ENCODE assay signal across 21 cellular contexts in genomic region chr1:59318271-59318865, GRCh38. TPM values are rescaled to one million over a fixed set of nuclear protein-coding genes. Genes with fewer than 3 reads are reported as not detected.
DNase-seq lines count a peak whose midpoint lies in the region; ATAC-seq and TF ChIP-seq lines count a peak whose summit lies in the region.
"Had no signal": no experiment of that assay in that cellular context is flagged by ENCODE, and none has a peak within 500 bp of the region (broad histone marks: within the 10 kb centered on the region; RNA-seq: fewer than 3 reads in every experiment).

No MANE protein-coding gene starts in this region.

- peaks cover 2% of the 10 kb centered on the region for H3K79me1 ChIP-seq in trophoblast cell (ENCODE audit: low read length)

- no peaks in the 10 kb centered on the region for H3K36me3 Mint-ChIP-seq in CD14-positive monocyte
- H3K36me3 Mint-ChIP-seq in activated CD8-positive, alpha-beta T cell treated with anti-CD3 and anti-CD28 coated beads, Interleukin-2, amount 10 ng/mL, durations not matched to agents 7 days and 5 days (ENCODE audit: low read depth) = peaks cover 3% of the 10 kb centered on the region
- H3K36me3 Mint-ChIP-seq: T-cell had no signal

- no peaks in the 10 kb centered on the region for H3K9me3 Mint-ChIP-seq in CD14-positive monocyte
- no peaks in the 10 kb centered on the region for H3K9me3 Mint-ChIP-seq in activated CD8-positive, alpha-beta T cell treated with anti-CD3 and anti-CD28 coated beads, Interleukin-2, amount 10 ng/mL, durations not matched to agents 7 days and 5 days (ENCODE audit: insufficient read depth)
- H3K9me3 Mint-ChIP-seq: activated CD8-positive, alpha-beta T cell treated with anti-CD3 and anti-CD28 coated beads for 36 hours; CD4-positive, CD25-positive, alpha-beta regulatory T cell; GM23338; T-cell had no signal

- intact Hi-C loops in CD14-positive monocyte (cut with micrococcal nuclease) = no loop called here
- intact Hi-C loops in colonic mucosa (cut with DNase I) = no loop called here

- CTCF ChIA-PET in activated CD8-positive, alpha-beta T cell treated with anti-CD3 and anti-CD28 coated beads, Interleukin-2, amount 10 ng/mL, durations not matched to agents 7 days and 5 days (lab: Charles Lee) = no interaction called here

- H3K4me2 ChIP-seq in trophoblast cell (ENCODE audit: low read length) = no peak overlapping the region
- H3K4me2 ChIP-seq: GM23338 had no signal

- H4K12ac ChIP-seq in trophoblast cell (ENCODE audit: low read depth, low read length) = no peak overlapping the region

- H3K4ac ChIP-seq in trophoblast cell (ENCODE audit: low read depth, low read length) = no peak overlapping the region

- no peak overlapping the region for H2AK5ac ChIP-seq in trophoblast cell (ENCODE audit: low read length)

- ATAC-seq in activated CD8-positive, alpha-beta T cell treated with anti-CD3 and anti-CD28 coated beads, Interleukin-2, amount 10 ng/mL, durations not matched to agents 7 days and 5 days = no peak
- ATAC-seq: activated CD8-positive, alpha-beta T cell treated with anti-CD3 and anti-CD28 coated beads for 36 hours; T-cell had no signal

- peaks cover 0 to 2% (median 0%) of the 10 kb centered on the region in 3 donors for H3K27me3 Mint-ChIP-seq in CD14-positive monocyte (ENCODE audit: low read depth in 3 of 3)
- H3K27me3 Mint-ChIP-seq in activated CD8-positive, alpha-beta T cell treated with anti-CD3 and anti-CD28 coated beads, Interleukin-2, amount 10 ng/mL, durations not matched to agents 7 days and 5 days (ENCODE audit: low read depth) = no peaks in the 10 kb centered on the region
- H3K27me3 Mint-ChIP-seq: activated CD8-positive, alpha-beta T cell treated with anti-CD3 and anti-CD28 coated beads for 36 hours; CD4-positive, CD25-positive, alpha-beta regulatory T cell; T-cell had no signal

- peaks cover 0 to 2% of the 10 kb centered on the region in 2 experiments for H3K4me1 ChIP-seq in trophoblast cell (ENCODE audit: control insufficient read depth in 1 of 2, insufficient read depth in 2 of 2, low read length in 2 of 2)
- no peaks in the 10 kb centered on the region for H3K4me1 ChIP-seq in colonic mucosa

- POLR2A ChIA-PET in activated CD8-positive, alpha-beta T cell treated with anti-CD3 and anti-CD28 coated beads, Interleukin-2, amount 10 ng/mL, durations not matched to agents 7 days and 5 days (lab: Charles Lee) = no interaction called here

- H3K23ac ChIP-seq in trophoblast cell (ENCODE audit: low read length) = no peak overlapping the region

- no peaks in the 10 kb centered on the region for H3K79me2 ChIP-seq in trophoblast cell (ENCODE audit: control insufficient read depth, insufficient read depth, low read length, poor library complexity)

- H3K27ac ChIP-seq in trophoblast cell (ENCODE audit: low read depth, low read length) (no peak overlapping the region), colonic mucosa (no peak overlapping the region)
- H3K27ac ChIP-seq: brain microvascular endothelial cell, thoracic aorta had no signal

- no peak overlapping the region for H3K14ac ChIP-seq in trophoblast cell (ENCODE audit: low read length)

- no peak overlapping the region for H3K4me3 Mint-ChIP-seq in CD14-positive monocyte
- H3K4me3 Mint-ChIP-seq in activated CD8-positive, alpha-beta T cell treated with anti-CD3 and anti-CD28 coated beads, Interleukin-2, amount 10 ng/mL, durations not matched to agents 7 days and 5 days = no peak overlapping the region
- H3K4me3 Mint-ChIP-seq: activated CD8-positive, alpha-beta T cell treated with anti-CD3 and anti-CD28 coated beads for 36 hours; CD4-positive, CD25-positive, alpha-beta regulatory T cell; GM23338; T-cell had no signal

- TF ChIP-seq CTCF in CD14-positive monocyte (IDR thresholded peaks at IDR 0.05) = no peak
- TF ChIP-seq CTCF in fibroblast of the aortic adventitia (IDR thresholded peaks at IDR 0.05; ENCODE audit: insufficient read depth, low read length) = no peak
- TF ChIP-seq CTCF in colonic mucosa (IDR thresholded peaks at IDR 0.05) = no peak

- H2BK5ac ChIP-seq in trophoblast cell (ENCODE audit: low read depth, low read length, poor library complexity) = no peak overlapping the region

- H2AFZ ChIP-seq in trophoblast cell (ENCODE audit: insufficient read depth, low read length, poor library complexity) = no peak overlapping the region
- H2AFZ ChIP-seq: GM23338 had no signal

- DNase-seq in CD14-positive monocyte (ENCODE audit: low spot score) = peak; percentile 61
- peak; percentile 48 for DNase-seq in MG63
- DNase-seq in fibroblast of the aortic adventitia (ENCODE audit: low read depth) = peak; percentile 53
- no peak for DNase-seq in trophoblast cell
- DNase-seq in activated CD8-positive, alpha-beta T cell treated with anti-CD3 and anti-CD28 coated beads, Interleukin-2, amount 10 ng/mL, durations not matched to agents 7 days and 5 days = no peak
- DNase-seq in colonic mucosa = no peak
- no peak for DNase-seq in SHP77 treated with DMSO at 0.1 percent for 48 hours (lab: John Stamatoyannopoulos, UW)
- DNase-seq: activated CD4-positive, CD25-positive, alpha-beta regulatory T cell treated with anti-CD3 and anti-CD28 coated beads, Interleukin-2, amount 50 U/mL, for 72 hours; activated CD8-positive, alpha-beta T cell treated with anti-CD3 and anti-CD28 coated beads for 36 hours; activated effector memory CD4-positive, alpha-beta T cell treated with anti-CD3 and anti-CD28 coated beads, Interleukin-2, amount 50 U/mL, for 16 hours; activated T-cell treated with anti-CD3 and anti-CD28 coated beads for 4 hours; brain microvascular endothelial cell; CD4-positive, CD25-positive, alpha-beta regulatory T cell; NCI-H1417 treated with DMSO at 0.1 percent for 48 hours; NCI-H774; stimulated activated CD4-positive, alpha-beta T cell treated with anti-CD3 and anti-CD28 coated beads, Interleukin-12 subunit alpha, Interleukin-12 subunit beta, amount 100 ng/mL, for 4 hours; stimulated activated CD4-positive, alpha-beta T cell treated with anti-CD3 and anti-CD28 coated beads, Interleukin-4, amount 100 ng/mL, for 24 hours; stimulated activated naive CD4-positive, alpha-beta T cell; T-cell had no signal

- no peaks in the 10 kb centered on the region for H3K36me3 ChIP-seq in MG63
- H3K36me3 ChIP-seq in trophoblast cell (ENCODE audit: control insufficient read depth in 1 of 2, insufficient read depth in 2 of 2, low read length in 2 of 2) = no peaks in the 10 kb centered on the region
- no peaks in the 10 kb centered on the region for H3K36me3 ChIP-seq in colonic mucosa
- H3K36me3 ChIP-seq: brain microvascular endothelial cell, thoracic aorta had no signal

- H3K9ac ChIP-seq in trophoblast cell (ENCODE audit: low read length) (no peak overlapping the region), colonic mucosa (ENCODE audit: low read depth in 2 of 2, low read length in 2 of 2) (no peak overlapping the region)

- H2BK120ac ChIP-seq in trophoblast cell (ENCODE audit: insufficient read depth, low read length, poor library complexity) = no peak overlapping the region

- H3K4me3 ChIP-seq in MG63 = no peak overlapping the region
- H3K4me3 ChIP-seq in fibroblast of the aortic adventitia (ENCODE audit: low read depth, low read length) = no peak overlapping the region
- H3K4me3 ChIP-seq in trophoblast cell (ENCODE audit: low read depth, low read length) = no peak overlapping the region
- H3K4me3 ChIP-seq in colonic mucosa = no peak overlapping the region
- H3K4me3 ChIP-seq: GM23338, thoracic aorta had no signal

- no CpG with 5 or more reads among the region's 6 CpGs for WGBS in trophoblast cell (ENCODE audit: extremely low coverage, insufficient coverage, insufficient read length)

- H3K27me3 ChIP-seq in MG63 (no peaks in the 10 kb centered on the region), trophoblast cell (ENCODE audit: insufficient read depth, low read length) (no peaks in the 10 kb centered on the region), colonic mucosa (no peaks in the 10 kb centered on the region)
- H3K27me3 ChIP-seq: brain microvascular endothelial cell had no signal

- H3K18ac ChIP-seq in trophoblast cell (ENCODE audit: low read length) = no peak overlapping the region

- peak overlapping the region in 6 of 7 donors; percentile 86 to 92 (median 88) for H3K27ac Mint-ChIP-seq in CD14-positive monocyte
- H3K27ac Mint-ChIP-seq in activated CD8-positive, alpha-beta T cell treated with anti-CD3 and anti-CD28 coated beads, Interleukin-2, amount 10 ng/mL, durations not matched to agents 7 days and 5 days = no peak overlapping the region
- H3K27ac Mint-ChIP-seq: activated CD8-positive, alpha-beta T cell treated with anti-CD3 and anti-CD28 coated beads for 36 hours; CD4-positive, CD25-positive, alpha-beta regulatory T cell; GM23338; T-cell had no signal

- H3K9me3 ChIP-seq in MG63 = no peaks in the 10 kb centered on the region
- H3K9me3 ChIP-seq in trophoblast cell (ENCODE audit: insufficient read depth, low read depth, low read length) = no peaks in the 10 kb centered on the region
- H3K9me3 ChIP-seq in colonic mucosa = no peaks in the 10 kb centered on the region
- H3K9me3 ChIP-seq: thoracic aorta had no signal

- no peak overlapping the region for H4K8ac ChIP-seq in trophoblast cell (ENCODE audit: low read depth, low read length)

- peak overlapping the region; percentile 65 for H2BK12ac ChIP-seq in trophoblast cell (ENCODE audit: low read length)

- no peak overlapping the region for H4K91ac ChIP-seq in trophoblast cell (ENCODE audit: low read depth, low read length)

- H3K4me1 Mint-ChIP-seq in CD14-positive monocyte = peaks cover 45% of the 10 kb centered on the region
- peaks cover 39% of the 10 kb centered on the region for H3K4me1 Mint-ChIP-seq in activated CD8-positive, alpha-beta T cell treated with anti-CD3 and anti-CD28 coated beads, Interleukin-2, amount 10 ng/mL, durations not matched to agents 7 days and 5 days (ENCODE audit: low read depth)
- H3K4me1 Mint-ChIP-seq: CD4-positive, CD25-positive, alpha-beta regulatory T cell had no signal

RNA-seq across cellular contexts. Expression of gene FGGY, which starts 21.5 kb away (rescaled TPM):
- 1 to 10 TPM; 2.3 to 4.3 TPM for polyA plus RNA-seq in CD14-positive monocyte
- 15.4 and 17.9 TPM in 2 replicates for total RNA-seq in MG63 (2014; rRNA removed; shearing (Covaris generic); ENCODE audit: low replicate concordance)
- total RNA-seq in fibroblast of the aortic adventitia (ENCODE audit: low replicate concordance) (16.9 and 17.5 TPM in 2 replicates), colonic mucosa (10 to 100 TPM; 12.5 to 19.5 TPM)
- polyA plus RNA-seq in trophoblast cell (2013) = 6.0 and 6.2 TPM in 2 replicates
- total RNA-seq in activated CD8-positive, alpha-beta T cell treated with anti-CD3 and anti-CD28 coated beads, Interleukin-2, amount 10 ng/mL, durations not matched to agents 7 days and 5 days = 1 to 10 TPM; 8.5 to 9.4 TPM

Comparison
In these comparisons a context has a peak if more than half of its experiments do, and no peak if none do; other contexts are left out.
1. DNase-seq: peak in CD14-positive monocyte (single experiment), MG63 (single experiment) and fibroblast of the aortic adventitia (single experiment); none in trophoblast cell (0 of 2), activated CD8-positive, alpha-beta T cell treated with anti-CD3 and anti-CD28 coated beads, Interleukin-2, amount 10 ng/mL, durations not matched to agents 7 days and 5 days (single experiment), colonic mucosa (single experiment) and SHP77 treated with DMSO at 0.1 percent for 48 hours (single experiment).